11 cellular contexts compared by ENCODE assay signal in genomic region chr11:849951-850776, GRCh38. TPM values are rescaled to one million over a fixed set of nuclear protein-coding genes. Genes with fewer than 3 reads are reported as not detected.
DNase-seq lines count a peak whose midpoint lies in the region; ATAC-seq lines count a peak whose summit lies in the region.
"Had no signal": no experiment of that assay in that cellular context is flagged by ENCODE, and none has a peak within 500 bp of the region (broad histone marks: within the 10 kb centered on the region; RNA-seq: fewer than 3 reads in every experiment).

No MANE protein-coding gene starts in this region.

- CTCF ChIA-PET in naive thymus-derived CD4-positive, alpha-beta T cell (lab: Charles Lee) = interaction anchor here (2.9 kb wide), 1 partner anchor 200 kb away, joined by 19 read pairs; no protein-coding TSS in a partner anchor

- no peaks in the 10 kb centered on the region for H3K36me3 ChIP-seq in naive thymus-derived CD4-positive, alpha-beta T cell (ENCODE audit: control insufficient read depth in 2 of 3, insufficient read depth in 3 of 3, low read length in 3 of 3)

- H3K4me3 Mint-ChIP-seq in stimulated activated naive CD8-positive, alpha-beta T cell treated with anti-CD3 and anti-CD28 coated beads, Interleukin-15, Interleukin-2, amounts not matched to agents 100 ng/mL and 50 ng/mL, for 24 hours = peak overlapping the region; percentile 53
- H3K4me3 Mint-ChIP-seq in central memory CD8-positive, alpha-beta T cell = peak overlapping the region; percentile 11
- H3K4me3 Mint-ChIP-seq in naive thymus-derived CD4-positive, alpha-beta T cell = peak overlapping the region in 9 of 10 donors; percentile 27 to 81 (median 62)

- no peaks in the 10 kb centered on the region for H3K9me3 Mint-ChIP-seq in stimulated activated naive CD8-positive, alpha-beta T cell treated with anti-CD3 and anti-CD28 coated beads, Interleukin-15, Interleukin-2, amounts not matched to agents 100 ng/mL and 50 ng/mL, for 24 hours
- H3K9me3 Mint-ChIP-seq in central memory CD8-positive, alpha-beta T cell = no peaks in the 10 kb centered on the region
- no peaks in the 10 kb centered on the region for H3K9me3 Mint-ChIP-seq in naive thymus-derived CD4-positive, alpha-beta T cell

- no peak overlapping the region for H3K4me3 ChIP-seq in naive thymus-derived CD4-positive, alpha-beta T cell (ENCODE audit: low read length)

- no peaks in the 10 kb centered on the region for H3K27me3 Mint-ChIP-seq in stimulated activated naive CD8-positive, alpha-beta T cell treated with anti-CD3 and anti-CD28 coated beads, Interleukin-15, Interleukin-2, amounts not matched to agents 100 ng/mL and 50 ng/mL, for 24 hours
- H3K27me3 Mint-ChIP-seq in central memory CD8-positive, alpha-beta T cell = no peaks in the 10 kb centered on the region
- peaks cover 0 to 10% (median 0%) of the 10 kb centered on the region in 5 donors for H3K27me3 Mint-ChIP-seq in naive thymus-derived CD4-positive, alpha-beta T cell

- ATAC-seq in stimulated activated naive CD8-positive, alpha-beta T cell treated with anti-CD3 and anti-CD28 coated beads, Interleukin-15, Interleukin-2, amounts not matched to agents 100 U/mL and 50 U/mL, for 24 hours = no peak
- no peak for ATAC-seq in central memory CD8-positive, alpha-beta T cell (replicated peaks; ENCODE audit: extremely low read depth, poor library complexity, severe bottlenecking)
- ATAC-seq in naive thymus-derived CD4-positive, alpha-beta T cell = no peak

- H3K27ac Mint-ChIP-seq in stimulated activated naive CD8-positive, alpha-beta T cell treated with anti-CD3 and anti-CD28 coated beads, Interleukin-15, Interleukin-2, amounts not matched to agents 100 ng/mL and 50 ng/mL, for 24 hours = no peak overlapping the region
- H3K27ac Mint-ChIP-seq in central memory CD8-positive, alpha-beta T cell (ENCODE audit: low read depth) = no peak overlapping the region
- H3K27ac Mint-ChIP-seq in naive thymus-derived CD4-positive, alpha-beta T cell = no peak overlapping the region

- H3K4me1 ChIP-seq in naive thymus-derived CD4-positive, alpha-beta T cell (ENCODE audit: control insufficient read depth in 2 of 2, insufficient read depth in 2 of 2, low read length in 2 of 2) = peaks cover 5 to 7% of the 10 kb centered on the region in 2 donors

- H3K36me3 Mint-ChIP-seq in stimulated activated naive CD8-positive, alpha-beta T cell treated with anti-CD3 and anti-CD28 coated beads, Interleukin-15, Interleukin-2, amounts not matched to agents 100 ng/mL and 50 ng/mL, for 24 hours (ENCODE audit: low read depth) = no peaks in the 10 kb centered on the region
- peaks cover 4% of the 10 kb centered on the region for H3K36me3 Mint-ChIP-seq in central memory CD8-positive, alpha-beta T cell (ENCODE audit: insufficient read depth)
- no peaks in the 10 kb centered on the region for H3K36me3 Mint-ChIP-seq in naive thymus-derived CD4-positive, alpha-beta T cell

- no peaks in the 10 kb centered on the region for H3K9me3 ChIP-seq in naive thymus-derived CD4-positive, alpha-beta T cell (ENCODE audit: control insufficient read depth in 2 of 3, low read length in 3 of 3)

- no peak overlapping the region for H3K27ac ChIP-seq in naive thymus-derived CD4-positive, alpha-beta T cell (ENCODE audit: low read depth, low read length)
- H3K27ac ChIP-seq in caudate nucleus (ENCODE audit: low read depth, low read length) = no peak overlapping the region

- H3K4me1 Mint-ChIP-seq in stimulated activated naive CD8-positive, alpha-beta T cell treated with anti-CD3 and anti-CD28 coated beads, Interleukin-15, Interleukin-2, amounts not matched to agents 100 ng/mL and 50 ng/mL, for 24 hours (ENCODE audit: low read depth) = peaks cover 5% of the 10 kb centered on the region
- H3K4me1 Mint-ChIP-seq in central memory CD8-positive, alpha-beta T cell = peaks cover 5% of the 10 kb centered on the region
- H3K4me1 Mint-ChIP-seq in naive thymus-derived CD4-positive, alpha-beta T cell = peaks cover 0 to 9% (median 3%) of the 10 kb centered on the region in 7 donors

- intact Hi-C loops in naive thymus-derived CD4-positive, alpha-beta T cell (cut with micrococcal nuclease) = loop anchor here (2.0 to 10.0 kb wide), 4 partner anchors 61 to 535 kb away; partner anchors contain the start of genes CHID1 (in 2 of the 2) and BRSK2 (in 1 of the 2)

- POLR2A ChIA-PET in naive thymus-derived CD4-positive, alpha-beta T cell (lab: Charles Lee) = no interaction called here

- H3K27me3 ChIP-seq in naive thymus-derived CD4-positive, alpha-beta T cell (ENCODE audit: control insufficient read depth in 2 of 2, insufficient read depth in 2 of 2, low read length in 2 of 2) = peaks cover 0 to 6% of the 10 kb centered on the region in 2 donors

- DNase-seq in stimulated activated naive CD8-positive, alpha-beta T cell treated with anti-CD3 and anti-CD28 coated beads, Interleukin-15, Interleukin-2, amounts not matched to agents 100 U/mL and 50 U/mL, for 24 hours = no peak
- DNase-seq in central memory CD8-positive, alpha-beta T cell (ENCODE audit: low spot score in 2 of 2) = no peak
- no peak for DNase-seq in naive thymus-derived CD4-positive, alpha-beta T cell
- DNase-seq in putamen (ENCODE audit: low spot score) = no peak
- DNase-seq in activated CD4-positive, CD25-positive, alpha-beta regulatory T cell treated with anti-CD3 and anti-CD28 coated beads, Interleukin-2, amount 50 U/mL, for 72 hours = no peak
- no peak for DNase-seq in activated effector memory CD4-positive, alpha-beta T cell treated with anti-CD3 and anti-CD28 coated beads, Interleukin-2, amount 50 U/mL, for 16 hours
- DNase-seq in caudate nucleus (lab: John Stamatoyannopoulos, UW) = no peak
- DNase-seq: activated CD4-positive, alpha-beta T cell treated with anti-CD3 and anti-CD28 coated beads for 48 hours; NCI-H1694 treated with DMSO at 0.1 percent for 48 hours; stimulated activated CD4-positive, alpha-beta T cell treated with anti-CD3 and anti-CD28 coated beads, Interleukin-1b, Interleukin-23, amount 100 ng/mL, for 48 hours had no signal

RNA-seq across cellular contexts. Expression of gene TSPAN4, which starts 7.5 kb away (rescaled TPM):
- 10 to 100 TPM in 1 of 5 experiments, 1 to 10 TPM in 4; 4.8 to 12.6 (median 6.6) TPM for total RNA-seq in naive thymus-derived CD4-positive, alpha-beta T cell
- 1 to 10 TPM; 4.1 to 4.7 TPM for polyA plus RNA-seq in naive thymus-derived CD4-positive, alpha-beta T cell

RNA-seq across cellular contexts. Expression of gene POLR2L, which starts 7.8 kb away (rescaled TPM):
- 10 to 100 TPM; 31.2 to 93.3 (median 44.9) TPM for total RNA-seq in naive thymus-derived CD4-positive, alpha-beta T cell
- 10 to 100 TPM; 55.9 to 83.1 TPM for polyA plus RNA-seq in naive thymus-derived CD4-positive, alpha-beta T cell

RNA-seq across cellular contexts. Expression of gene CD151, which starts 17.4 kb away (rescaled TPM):
- total RNA-seq in naive thymus-derived CD4-positive, alpha-beta T cell = 10 to 100 TPM in 3 of 5 experiments, 1 to 10 TPM in 2; 6.6 to 62.9 (median 18.5) TPM
- polyA plus RNA-seq in naive thymus-derived CD4-positive, alpha-beta T cell = 1 to 10 TPM; 4.0 to 7.2 TPM

RNA-seq across cellular contexts. Expression of gene CRACR2B, which starts 22.4 kb away (rescaled TPM):
- 1 to 10 TPM in 3 of 5 experiments, under 1 TPM in 1, not detected in 1; 0.62 to 3.9 (median 2.0) TPM for total RNA-seq in naive thymus-derived CD4-positive, alpha-beta T cell
- polyA plus RNA-seq in naive thymus-derived CD4-positive, alpha-beta T cell = not detected

RNA-seq across cellular contexts. Expression of gene PNPLA2, which starts 31.4 kb away (rescaled TPM):
- 100 to 1,000 TPM in 4 of 5 experiments, 10 to 100 TPM in 1; 60.1 to 237 (median 205) TPM for total RNA-seq in naive thymus-derived CD4-positive, alpha-beta T cell
- 10 to 100 TPM; 26.0 to 40.4 TPM for polyA plus RNA-seq in naive thymus-derived CD4-positive, alpha-beta T cell

Comparison
In these comparisons a context has a peak if more than half of its experiments do, and no peak if none do; other contexts are left out.
1. H3K4me3 Mint-ChIP-seq: peak in every context shown above with its lines; median percentile 62 in naive thymus-derived CD4-positive, alpha-beta T cell; 53 in stimulated activated naive CD8-positive, alpha-beta T cell treated with anti-CD3 and anti-CD28 coated beads, Interleukin-15, Interleukin-2, amounts not matched to agents 100 ng/mL and 50 ng/mL, for 24 hours; 11 in central memory CD8-positive, alpha-beta T cell.